In the genomic region with DNA sequence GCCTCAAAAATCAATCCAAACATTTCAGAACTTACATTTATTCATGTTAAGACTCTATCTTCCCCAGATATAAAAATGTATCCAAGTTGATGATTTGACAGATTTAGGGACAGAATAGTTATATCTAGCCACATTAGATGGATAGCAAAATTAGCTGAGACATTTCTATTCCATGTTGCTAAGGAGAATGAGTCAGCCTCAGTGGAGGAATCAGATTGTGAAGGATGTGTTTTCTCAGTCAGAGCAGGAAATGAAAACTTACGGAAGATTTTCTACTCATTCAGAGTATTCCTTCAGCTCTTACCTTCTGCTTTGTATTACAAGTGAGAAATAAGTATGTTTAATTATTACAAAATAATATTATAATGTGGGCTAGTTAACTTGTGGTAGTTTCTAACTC, we compare ENCODE assay signal across 24 cellular contexts.
DNase-seq lines count a peak whose midpoint lies in the region; ATAC-seq, FAIRE-seq and TF ChIP-seq lines count a peak whose summit lies in the region.
"Had no signal": no experiment of that assay in that cellular context is flagged by ENCODE, and none has a peak within 500 bp of the region (broad histone marks: within the 10 kb centered on the region; RNA-seq: fewer than 3 reads in every experiment).

No MANE protein-coding gene starts in this region.

- H3K4me1 ChIP-seq in astrocyte (ENCODE audit: insufficient read depth, low read length) (no peaks in the 10 kb centered on the region), foreskin keratinocyte (no peaks in the 10 kb centered on the region), upper lobe of left lung (no peaks in the 10 kb centered on the region)
- H3K4me1 ChIP-seq: A549, BE2C, Peyer's patch, SJCRH30 had no signal

- H3K4me3 Mint-ChIP-seq in astrocyte (ENCODE audit: unreplicated experiment), result no peak overlapping the region

- H3K27me3 ChIP-seq in astrocyte (ENCODE audit: insufficient read depth, low read length) (no peaks in the 10 kb centered on the region), foreskin keratinocyte (no peaks in the 10 kb centered on the region), upper lobe of left lung (no peaks in the 10 kb centered on the region)
- H3K27me3 ChIP-seq: BE2C, Peyer's patch, SJCRH30 had no signal

- FAIRE-seq in astrocyte (lab: Jason Lieb, UNC), result no peak
- FAIRE-seq: A549, D721Med, GM19239 had no signal

- no peak for TF ChIP-seq POLR2A in upper lobe of left lung (IDR thresholded peaks at IDR 0.05)

- no peaks in the 10 kb centered on the region for H3K27me3 Mint-ChIP-seq in astrocyte (ENCODE audit: low read depth, unreplicated experiment)

- H3K4me1 Mint-ChIP-seq in astrocyte (ENCODE audit: low read depth, unreplicated experiment), result peaks cover 17% of the 10 kb centered on the region

- H3K9me3 Mint-ChIP-seq in astrocyte (ENCODE audit: unreplicated experiment), result no peaks in the 10 kb centered on the region
- H3K9me3 Mint-ChIP-seq in activated naive CD4-positive, alpha-beta T cell treated with anti-CD3 and anti-CD28 coated beads, Interleukin-2, amount 50 U/mL, for 72 hours, result peaks cover 0 to 11% of the 10 kb centered on the region in 2 donors

- no peak overlapping the region for H3K9ac ChIP-seq in astrocyte (ENCODE audit: low read length)

- H3K4me2 ChIP-seq in astrocyte (ENCODE audit: low read length), result no peak overlapping the region
- H3K4me2 ChIP-seq: A549 had no signal

- TF ChIP-seq CTCF in astrocyte (IDR thresholded peaks at IDR 0.05; ENCODE audit: insufficient read depth, low read depth, low read length) (no peak), foreskin keratinocyte (conservative IDR thresholded peaks at IDR 0.05) (no peak), upper lobe of left lung (IDR thresholded peaks at IDR 0.05) (no peak)

- 62 to 70% methylated on average over 1 of the region's 1 CpG for WGBS in upper lobe of left lung, 2 donors

- H3K79me2 ChIP-seq in astrocyte (ENCODE audit: insufficient read depth, low read length), result no peaks in the 10 kb centered on the region

- ATAC-seq in foreskin keratinocyte (peak; percentile 33), upper lobe of left lung (ENCODE audit: low FRiP score in 2 of 2) (no peak), GM21390 (IDR thresholded peaks at IDR 0.05; ENCODE audit: unreplicated experiment) (no peak)
- no peak for ATAC-seq in activated naive CD4-positive, alpha-beta T cell treated with anti-CD3 and anti-CD28 coated beads, Interleukin-2, amount 50 U/mL, for 72 hours
- ATAC-seq: A549 had no signal

- H3K36me3 ChIP-seq in astrocyte (ENCODE audit: insufficient read depth, low read length) (no peaks in the 10 kb centered on the region), upper lobe of left lung (no peaks in the 10 kb centered on the region)
- H3K36me3 ChIP-seq: BE2C, Peyer's patch, SJCRH30 had no signal

- H3K27ac ChIP-seq in astrocyte (ENCODE audit: low read depth, low read length) (no peak overlapping the region), foreskin keratinocyte (no peak overlapping the region), upper lobe of left lung (no peak overlapping the region)
- H3K27ac ChIP-seq: A549, Peyer's patch, SJCRH30 had no signal

- no peaks in the 10 kb centered on the region for H3K9me3 ChIP-seq in astrocyte (ENCODE audit: insufficient read depth, low read depth, low read length)
- no peaks in the 10 kb centered on the region for H3K9me3 ChIP-seq in upper lobe of left lung
- H3K9me3 ChIP-seq: A549, BE2C, Peyer's patch, SJCRH30 had no signal

- H4K20me1 ChIP-seq in astrocyte (ENCODE audit: insufficient read depth, low read length), result no peaks in the 10 kb centered on the region

- no peaks in the 10 kb centered on the region for H3K36me3 Mint-ChIP-seq in astrocyte (ENCODE audit: low read depth, unreplicated experiment)
- peaks cover 0 to 4% of the 10 kb centered on the region in 2 donors for H3K36me3 Mint-ChIP-seq in activated naive CD4-positive, alpha-beta T cell treated with anti-CD3 and anti-CD28 coated beads, Interleukin-2, amount 50 U/mL, for 72 hours

- peak overlapping the region; percentile 37 for H3K27ac Mint-ChIP-seq in astrocyte (ENCODE audit: unreplicated experiment)
- H3K27ac Mint-ChIP-seq in activated naive CD4-positive, alpha-beta T cell treated with anti-CD3 and anti-CD28 coated beads, Interleukin-2, amount 50 U/mL, for 72 hours, result no peak overlapping the region

- no peak for TF ChIP-seq EP300 in upper lobe of left lung (IDR thresholded peaks at IDR 0.05)

- DNase-seq in HCEC 1CT, result peak; percentile 28
- DNase-seq in astrocyte (ENCODE audit: low read depth), result no peak
- peak in 1 of 2 donors; percentile 23 for DNase-seq in foreskin keratinocyte
- peak; percentile 36 for DNase-seq in putamen (ENCODE audit: low spot score)
- no peak for DNase-seq in upper lobe of left lung
- DNase-seq in activated naive CD4-positive, alpha-beta T cell treated with anti-CD3 and anti-CD28 coated beads, Interleukin-2, amount 50 U/mL, for 72 hours (ENCODE audit: low spot score in 2 of 2), result no peak
- no peak for DNase-seq in activated CD4-positive, alpha-beta T cell treated with anti-CD3 and anti-CD28 coated beads, Interleukin-2, amount 50 U/mL, for 48 hours
- DNase-seq: BE2C, DMS53, GF-D8, KBM-7, NCI-H1092 treated with DMSO at 0.1 percent for 48 hours, NCI-H1436 treated with DMSO at 0.1 percent for 48 hours, NCI-H2081, NCI-H2171, NCI-H345, NCI-H524, NCI-H82, Peyer's patch, SJCRH30 had no signal

- no peak overlapping the region for H2AFZ ChIP-seq in astrocyte (ENCODE audit: low read depth, low read length)

- H3K4me3 ChIP-seq in astrocyte (ENCODE audit: insufficient read depth, low read depth, low read length), result no peak overlapping the region
- no peak overlapping the region for H3K4me3 ChIP-seq in upper lobe of left lung
- H3K4me3 ChIP-seq: A549, Peyer's patch, SJCRH30 had no signal

Comparison
In these comparisons a context has a peak if more than half of its experiments do, and no peak if none do; other contexts are left out.
1. DNase-seq: peak in HCEC 1CT (single experiment) and putamen (single experiment); none in astrocyte (single experiment), upper lobe of left lung (0 of 2), activated naive CD4-positive, alpha-beta T cell treated with anti-CD3 and anti-CD28 coated beads, Interleukin-2, amount 50 U/mL, for 72 hours (0 of 2) and activated CD4-positive, alpha-beta T cell treated with anti-CD3 and anti-CD28 coated beads, Interleukin-2, amount 50 U/mL, for 48 hours (0 of 2).